8 cellular contexts compared by ENCODE assay signal in genomic region chr2:174337337-174338154, GRCh38. TPM values are rescaled to one million over a fixed set of nuclear protein-coding genes. Genes with fewer than 3 reads are reported as not detected.
A peak's percentile ranks its signal among the peaks of the same experiment; 100 is the strongest.
DNase-seq lines count a peak whose midpoint lies in the region; ATAC-seq lines count a peak whose summit lies in the region.

No MANE protein-coding gene starts in this region.

- CTCF ChIA-PET in activated naive CD4-positive, alpha-beta T cell treated with anti-CD3 and anti-CD28 coated beads for 36 hours (lab: Charles Lee), result interaction anchor here (0.8 to 1.0 kb wide), 2 partner anchors 11 to 13 kb away, joined by 3 to 4 read pairs; no protein-coding TSS in a partner anchor

- H3K36me3 Mint-ChIP-seq in activated naive CD4-positive, alpha-beta T cell treated with anti-CD3 and anti-CD28 coated beads for 36 hours (ENCODE audit: low read depth), result no peaks in the 10 kb centered on the region
- peaks cover 0 to 3% (median 0%) of the 10 kb centered on the region in 3 donors for H3K36me3 Mint-ChIP-seq in immature natural killer cell

- 4 to 6% methylated on average over 63 to 74 of the region's 74 CpGs for WGBS in aorta, 2 donors

- no peak for ATAC-seq in aorta (ENCODE audit: low FRiP score)

- no peaks in the 10 kb centered on the region for H3K4me1 ChIP-seq in aorta (ENCODE audit: control insufficient read depth in 1 of 2, insufficient read depth in 2 of 2, low read length in 2 of 2)

- H3K4me3 ChIP-seq in Jurkat, Clone E6-1 (ENCODE audit: low read length), result peak overlapping the region; percentile 51
- H3K4me3 ChIP-seq in aorta (ENCODE audit: low read length in 2 of 2), result no peak overlapping the region

- intact Hi-C loops in activated naive CD4-positive, alpha-beta T cell treated with anti-CD3 and anti-CD28 coated beads for 36 hours (cut with micrococcal nuclease), result no loop called here
- intact Hi-C loops in aorta (cut with DNase I), result loop anchor here in 1 of 2 donors (10.0 kb wide), 1 partner anchor 1747 kb away; the partner anchor contains the start of gene EVX2

- peaks cover 60% of the 10 kb centered on the region for H3K27me3 Mint-ChIP-seq in activated naive CD4-positive, alpha-beta T cell treated with anti-CD3 and anti-CD28 coated beads for 36 hours (ENCODE audit: low read depth)
- peaks cover 58 to 77% (median 68%) of the 10 kb centered on the region in 3 donors for H3K27me3 Mint-ChIP-seq in immature natural killer cell (ENCODE audit: low read depth in 3 of 3)

- H3K36me3 ChIP-seq in aorta (ENCODE audit: control insufficient read depth in 1 of 2, insufficient read depth in 2 of 2, low read length in 1 of 2), result no peaks in the 10 kb centered on the region

- no peak overlapping the region for H3K27ac ChIP-seq in aorta (ENCODE audit: low read depth in 1 of 2, low read length in 2 of 2)

- H3K9me3 Mint-ChIP-seq in activated naive CD4-positive, alpha-beta T cell treated with anti-CD3 and anti-CD28 coated beads for 36 hours, result no peaks in the 10 kb centered on the region
- H3K9me3 Mint-ChIP-seq in immature natural killer cell, result peaks cover 0 to 12% (median 0%) of the 10 kb centered on the region in 6 donors

- peaks cover 44% of the 10 kb centered on the region for H3K4me1 Mint-ChIP-seq in activated naive CD4-positive, alpha-beta T cell treated with anti-CD3 and anti-CD28 coated beads for 36 hours (ENCODE audit: low read depth)
- peaks cover 36 to 64% of the 10 kb centered on the region in 2 donors for H3K4me1 Mint-ChIP-seq in immature natural killer cell

- no peaks in the 10 kb centered on the region for H3K9me3 ChIP-seq in aorta (ENCODE audit: control insufficient read depth, low read length)

- peak overlapping the region; percentile 61 for H3K4me3 Mint-ChIP-seq in activated naive CD4-positive, alpha-beta T cell treated with anti-CD3 and anti-CD28 coated beads for 36 hours
- peak overlapping the region; percentile 82 to 94 (median 84) for H3K4me3 Mint-ChIP-seq in immature natural killer cell

- H3K27me3 ChIP-seq in aorta (ENCODE audit: control insufficient read depth in 1 of 2, insufficient read depth in 2 of 2, low read length in 1 of 2), result peaks cover 0 to 3% of the 10 kb centered on the region in 2 donors

- peak overlapping the region; percentile 40 for H3K27ac Mint-ChIP-seq in activated naive CD4-positive, alpha-beta T cell treated with anti-CD3 and anti-CD28 coated beads for 36 hours
- peak overlapping the region in 2 of 6 donors; percentile 53 to 85 for H3K27ac Mint-ChIP-seq in immature natural killer cell

- peak; percentile 75 for DNase-seq in activated effector memory CD4-positive, alpha-beta T cell treated with anti-CD3 and anti-CD28 coated beads, Interleukin-2, amount 50 U/mL, for 16 hours
- DNase-seq in activated effector memory CD4-positive, alpha-beta T cell treated with Interleukin-2 at 50 U/mL for 16 hours, result no peak
- DNase-seq in Jurkat, Clone E6-1 (ENCODE audit: low read depth, low spot score), result peak; percentile 18
- peak; percentile 35 for DNase-seq in activated naive CD4-positive, alpha-beta T cell treated with anti-CD3 and anti-CD28 coated beads for 36 hours
- DNase-seq in immature natural killer cell (peak in 2 of 3 donors; percentile 43 to 49), aorta (peak; percentile 47 to 75), GM19238 (ENCODE audit: insufficient read length, low spot score) (no peak), kidney glomerular epithelial cell (lab: John Stamatoyannopoulos, UW) (no peak)

RNA-seq across cellular contexts. Expression of gene SP9, which starts 2.8 kb away (rescaled TPM):
- 3.9 TPM for polyA plus RNA-seq in Jurkat, Clone E6-1 (2012; ENCODE audit: insufficient read depth, insufficient read length)
- not detected for total RNA-seq in activated naive CD4-positive, alpha-beta T cell treated with anti-CD3 and anti-CD28 coated beads for 36 hours
- polyA plus RNA-seq in immature natural killer cell, result not detected
- total RNA-seq in aorta, result not detected
- under 1 TPM in 1 of 2 donors, not detected in 1; 0.23 TPM for polyA plus RNA-seq in aorta

RNA-seq across cellular contexts. Expression of gene SCRN3, which starts 58.0 kb away (rescaled TPM):
- 21.2 TPM for polyA plus RNA-seq in Jurkat, Clone E6-1 (2012; ENCODE audit: insufficient read depth, insufficient read length)
- 10 to 100 TPM; 10.7 to 12.3 TPM for total RNA-seq in activated naive CD4-positive, alpha-beta T cell treated with anti-CD3 and anti-CD28 coated beads for 36 hours
- polyA plus RNA-seq in immature natural killer cell (10 to 100 TPM in 1 of 3 donors, 1 to 10 TPM in 2; 5.8 to 13.6 (median 9.1) TPM), aorta (10 to 100 TPM; 12.7 to 19.3 TPM)
- total RNA-seq in aorta, result 10 to 100 TPM; 13.9 to 22.6 TPM

Comparison
In these comparisons a context has a peak if more than half of its experiments do, and no peak if none do; other contexts are left out.
1. DNase-seq: peak in activated effector memory CD4-positive, alpha-beta T cell treated with anti-CD3 and anti-CD28 coated beads, Interleukin-2, amount 50 U/mL, for 16 hours (single experiment), Jurkat, Clone E6-1 (single experiment), activated naive CD4-positive, alpha-beta T cell treated with anti-CD3 and anti-CD28 coated beads for 36 hours (single experiment), immature natural killer cell (2 of 3) and aorta (2 of 2); none in activated effector memory CD4-positive, alpha-beta T cell treated with Interleukin-2 at 50 U/mL for 16 hours (single experiment), GM19238 (single experiment) and kidney glomerular epithelial cell (single experiment).